ENCODE assay signal across 13 cellular contexts in genomic region chr20:2973574-2973973, GRCh38.
A peak's percentile ranks its signal among the peaks of the same experiment; 100 is the strongest.
DNase-seq lines count a peak whose midpoint lies in the region; ATAC-seq, FAIRE-seq and TF ChIP-seq lines count a peak whose summit lies in the region.
"Had no signal": no experiment of that assay in that cellular context is flagged by ENCODE, and none has a peak within 500 bp of the region (broad histone marks: within the 10 kb centered on the region; RNA-seq: fewer than 3 reads in every experiment).

No MANE protein-coding gene starts in this region.

- 0 out of 4 replicates have a peak, but pooled peaks cover 0 to 4% of the 10 kb centered on the region in 2 experiments for H3K79me2 ChIP-seq in H1 (ENCODE audit: control insufficient read depth in 1 of 2, insufficient read depth in 2 of 2, low read length in 2 of 2)
- H3K79me2 ChIP-seq in SK-N-SH (ENCODE audit: insufficient read depth) = no peaks in the 10 kb centered on the region

- CTCF ChIA-PET in A549 (lab: Yijun Ruan, JAX) = interaction anchor here (0.6 to 3.2 kb wide), 2 partner anchors 28 to 141 kb away, joined by 3 to 10 read pairs; no protein-coding TSS in a partner anchor
- CTCF ChIA-PET in H1 (lab: Charles Lee; ENCODE audit: partially characterized antibody) = interaction anchor here (0.7 to 2.7 kb wide), 4 partner anchors 27 to 107 kb away, joined by 3 to 10 read pairs (median 4); no protein-coding TSS in a partner anchor
- CTCF ChIA-PET in SK-N-SH (lab: Yijun Ruan, JAX) = interaction anchor here (1.3 kb wide), 1 partner anchor 28 kb away, joined by 4 read pairs; no protein-coding TSS in a partner anchor

- TF ChIP-seq EP300 in A549 (IDR thresholded peaks at IDR 0.05) = no peak
- TF ChIP-seq EP300 in H1 (IDR thresholded peaks at IDR 0.05; ENCODE audit: borderline replicate concordance in 1 of 2, low read depth in 2 of 2, low read length in 2 of 2) = no peak
- no peak for TF ChIP-seq EP300 in SK-N-SH (IDR thresholded peaks at IDR 0.05; ENCODE audit: borderline replicate concordance in 1 of 2, low read depth in 1 of 2, low read length in 1 of 2)

- H3K14ac ChIP-seq in H1 (ENCODE audit: insufficient read length) = no peak overlapping the region
- H3K14ac ChIP-seq in neuronal stem cell (ENCODE audit: low read length) = no peak overlapping the region

- H4K5ac ChIP-seq in H1 (ENCODE audit: insufficient read length, low read depth, low read length) = no peak overlapping the region

- H3K4me3 ChIP-seq in A549 = no peak overlapping the region
- no peak overlapping the region for H3K4me3 ChIP-seq in H1 (ENCODE audit: extremely low read depth in 1 of 4, insufficient read depth in 2 of 4, low read depth in 3 of 4, low read length in 4 of 4)
- no peak overlapping the region for H3K4me3 ChIP-seq in neuronal stem cell (ENCODE audit: low read length in 2 of 2)
- no peak overlapping the region for H3K4me3 ChIP-seq in SK-N-SH (ENCODE audit: low read depth in 2 of 2, low read length in 1 of 2)
- H3K4me3 ChIP-seq: GM12878, GM23248 had no signal

- H3K9me3 ChIP-seq in A549 (no peaks in the 10 kb centered on the region), H1 (ENCODE audit: insufficient read depth in 2 of 2, low read depth in 1 of 2, low read length in 1 of 2) (no peaks in the 10 kb centered on the region), neuronal stem cell (replicated peaks in 1 of 2; ENCODE audit: control insufficient read depth in 2 of 2, insufficient read depth in 1 of 2, low read depth in 1 of 2, low read length in 2 of 2) (peaks cover 0 to 5% of the 10 kb centered on the region in 2 donors), SK-N-SH (no peaks in the 10 kb centered on the region)

- WGBS in A549 (ENCODE audit: missing lambda C conversion rate) = 96% methylated on average over 3 of the region's 3 CpGs
- WGBS in H1 (ENCODE audit: extremely low coverage in 1 of 2, insufficient coverage in 1 of 2, insufficient read length in 1 of 2, insufficient replicate concordance in 2 of 2, low coverage in 1 of 2, low lambda C conversion rate in 2 of 2, missing lambda C conversion rate in 1 of 2), 2 experiments = 85% methylated on average over 3 of the region's 3 CpGs; no CpG with 5 or more reads in 1 of the 2 experiments
- WGBS in neuronal stem cell (ENCODE audit: extremely low coverage in 2 of 2, insufficient read length in 2 of 2, insufficient replicate concordance in 1 of 2), 2 donors = no CpG with 5 or more reads among the region's 3 CpGs
- WGBS in SK-N-SH (ENCODE audit: low lambda C conversion rate) = 96% methylated on average over 3 of the region's 3 CpGs

- H3K18ac ChIP-seq in H1 (ENCODE audit: extremely low read depth, low read length) (no peak overlapping the region), neuronal stem cell (ENCODE audit: low read length) (no peak overlapping the region)

- no peak for ATAC-seq in A549
- ATAC-seq: GM12878 had no signal

- TF ChIP-seq RAD21 in A549 (conservative IDR thresholded peaks at IDR 0.05 in 1 of 2, IDR thresholded peaks at IDR 0.05 in 1 of 2) (no peak), H1 (IDR thresholded peaks at IDR 0.05 in 1 of 2, conservative IDR thresholded peaks at IDR 0.05 in 1 of 2; ENCODE audit: low read depth in 2 of 2, low read length in 2 of 2) (no peak), SK-N-SH (IDR thresholded peaks at IDR 0.05; ENCODE audit: low read length) (no peak)

- TF ChIP-seq POLR2A in A549 (IDR thresholded peaks at IDR 0.05; ENCODE audit: low read length) = no peak
- TF ChIP-seq POLR2A in H1 (IDR thresholded peaks at IDR 0.05; ENCODE audit: control extremely low read depth in 1 of 2, low read depth in 2 of 2, low read length in 2 of 2) = no peak

- no peak for DNase-seq in A549 (ENCODE audit: low read depth in 1 of 2, low spot score in 1 of 2)
- DNase-seq in HuH-7 (ENCODE audit: low spot score) = peak; percentile 16
- peak in 1 of 2 experiments; percentile 40 for DNase-seq in H1 (ENCODE audit: low read depth in 1 of 2, low spot score in 2 of 2)
- DNase-seq in neuronal stem cell (ENCODE audit: low spot score) = no peak
- DNase-seq in C1 segment of cervical spinal cord (lab: John Stamatoyannopoulos, UW) = no peak
- no peak for DNase-seq in SK-N-SH
- DNase-seq in middle frontal gyrus (ENCODE audit: extremely low spot score, low spot score) = no peak
- DNase-seq: CD4-positive, alpha-beta memory T cell; DMS79; GM23248; H9 had no signal

- H3F3A ChIP-seq in SK-N-SH (replicated peaks; ENCODE audit: insufficient read depth) = no peaks in the 10 kb centered on the region

- H4K91ac ChIP-seq in H1 (replicated peaks; ENCODE audit: insufficient read length, low read length) (no peak overlapping the region), neuronal stem cell (ENCODE audit: low read depth, low read length, poor library complexity) (no peak overlapping the region)

- H2BK15ac ChIP-seq in H1 (ENCODE audit: low read length) = no peak overlapping the region
- H2BK15ac ChIP-seq in neuronal stem cell (ENCODE audit: low read length) = no peak overlapping the region

- POLR2A ChIA-PET in A549 (lab: Yijun Ruan, JAX) = no interaction called here
- POLR2A ChIA-PET in H1 (lab: Charles Lee; ENCODE audit: partially characterized antibody) = interaction anchor here (0.7 kb wide), 1 partner anchor 27 kb away, joined by 3 read pairs; no protein-coding TSS in a partner anchor
- POLR2A ChIA-PET in SK-N-SH (lab: Yijun Ruan, JAX) = no interaction called here

- H3K4ac ChIP-seq in H1 (replicated peaks; ENCODE audit: insufficient read length, low read depth, low read length) = no peak overlapping the region
- H3K4ac ChIP-seq in neuronal stem cell (ENCODE audit: low read length) = no peak overlapping the region

- no peak overlapping the region for H2BK12ac ChIP-seq in H1 (ENCODE audit: low read depth, low read length)
- H2BK12ac ChIP-seq in neuronal stem cell (ENCODE audit: low read length) = no peak overlapping the region

- H3K27me3 ChIP-seq in H1 (replicated peaks in 1 of 4; ENCODE audit: control insufficient read depth in 3 of 4, extremely low read depth in 1 of 4, insufficient read depth in 3 of 4, low read length in 3 of 4) (no peaks in the 10 kb centered on the region), neuronal stem cell (ENCODE audit: control insufficient read depth in 3 of 3, insufficient read depth in 3 of 3, low read depth in 1 of 3, low read length in 3 of 3) (no peaks in the 10 kb centered on the region), SK-N-SH (ENCODE audit: insufficient read depth) (no peaks in the 10 kb centered on the region)

- H3K27ac ChIP-seq in A549 (no peak overlapping the region), H1 (ENCODE audit: low read depth, low read length) (no peak overlapping the region), neuronal stem cell (replicated peaks; ENCODE audit: low read length) (peak overlapping the region; percentile 5), SK-N-SH (ENCODE audit: low read depth in 2 of 2, low read length in 1 of 2) (no peak overlapping the region)
- H3K27ac ChIP-seq: C4-2B, GM23248 had no signal

- H3K23ac ChIP-seq in H1 (ENCODE audit: insufficient read length) (no peak overlapping the region), neuronal stem cell (ENCODE audit: low read depth, low read length, poor library complexity) (no peak overlapping the region)

- H3K36me3 ChIP-seq in H1 (ENCODE audit: control insufficient read depth in 2 of 4, insufficient read depth in 4 of 4, low read length in 3 of 4) = no peaks in the 10 kb centered on the region; a peak in 1 of 8 replicates
- H3K36me3 ChIP-seq in neuronal stem cell (replicated peaks in 1 of 2; ENCODE audit: control insufficient read depth in 2 of 2, insufficient read depth in 2 of 2, low read length in 2 of 2) = peaks cover 1 to 55% of the 10 kb centered on the region in 2 donors
- no peaks in the 10 kb centered on the region for H3K36me3 ChIP-seq in SK-N-SH (replicated peaks in 1 of 2; ENCODE audit: control insufficient read depth in 1 of 2, insufficient read depth in 2 of 2, low read length in 1 of 2)

- H2BK120ac ChIP-seq in H1 (replicated peaks; ENCODE audit: low read depth, low read length) = no peak overlapping the region
- H2BK120ac ChIP-seq in neuronal stem cell (ENCODE audit: low read depth, low read length) = no peak overlapping the region

- no peak overlapping the region for H2AK5ac ChIP-seq in H1 (ENCODE audit: low read depth, low read length)
- H2AK5ac ChIP-seq in neuronal stem cell (ENCODE audit: low read depth, low read length) = no peak overlapping the region

- no peak overlapping the region for H3K4me2 ChIP-seq in A549
- H3K4me2 ChIP-seq in H1 (ENCODE audit: insufficient read depth in 1 of 2, low read depth in 2 of 2, low read length in 2 of 2) = no peak overlapping the region
- H3K4me2 ChIP-seq in neuronal stem cell (ENCODE audit: insufficient read depth, low read length, poor library complexity, severe bottlenecking) = no peak overlapping the region
- H3K4me2 ChIP-seq in SK-N-SH = no peak overlapping the region

- H3K4me1 ChIP-seq in A549 (0 out of 3 replicates have a peak, but pooled peaks cover 5% of the 10 kb centered on the region), H1 (replicated peaks in 1 of 4; ENCODE audit: control insufficient read depth in 3 of 4, insufficient read depth in 4 of 4, low read length in 3 of 4) (peaks cover 0 to 1% (median 0%) of the 10 kb centered on the region in 4 experiments; a peak in 2 of 7 replicates), neuronal stem cell (ENCODE audit: control insufficient read depth in 2 of 2, insufficient read depth in 1 of 2, low read depth in 1 of 2, low read length in 2 of 2) (no peaks in the 10 kb centered on the region), SK-N-SH (ENCODE audit: control insufficient read depth in 1 of 2, insufficient read depth in 2 of 2, low read depth in 1 of 2, low read length in 1 of 2) (no peaks in the 10 kb centered on the region)

- FAIRE-seq in A549 (lab: Jason Lieb, UNC) (peak; percentile 32), H1 (lab: Jason Lieb, UNC) (no peak)
- FAIRE-seq: GM12878 had no signal

- H3K9ac ChIP-seq in H1 (replicated peaks in 1 of 4; ENCODE audit: extremely low read depth in 1 of 4, low read depth in 3 of 4, low read length in 3 of 4) (no peak overlapping the region), neuronal stem cell (ENCODE audit: low read depth, low read length, poor library complexity) (no peak overlapping the region), SK-N-SH (no peak overlapping the region)
- H3K9ac ChIP-seq: GM23248 had no signal

- no peaks in the 10 kb centered on the region for H3K9me2 ChIP-seq in SK-N-SH

- no peaks in the 10 kb centered on the region for H3K23me2 ChIP-seq in H1 (ENCODE audit: low read depth, low read length)

- TF ChIP-seq CTCF in A549 (IDR thresholded peaks at IDR 0.05) (no peak), H1 (IDR thresholded peaks at IDR 0.05; ENCODE audit: control extremely low read depth in 1 of 3, insufficient read depth in 1 of 3, low read depth in 1 of 3, low read length in 3 of 3) (no peak), SK-N-SH (IDR thresholded peaks at IDR 0.05) (no peak)

- no peak overlapping the region for H4K8ac ChIP-seq in H1 (ENCODE audit: extremely low read depth, insufficient read depth, low read length)
- no peak overlapping the region for H4K8ac ChIP-seq in neuronal stem cell (ENCODE audit: low read depth, low read length)

- H2AFZ ChIP-seq in H1 (ENCODE audit: low read length) (no peak overlapping the region), neuronal stem cell (ENCODE audit: low read length) (no peak overlapping the region), SK-N-SH (ENCODE audit: low read depth) (no peak overlapping the region)
- H2AFZ ChIP-seq: GM23248 had no signal

- no peak overlapping the region for H2BK5ac ChIP-seq in H1 (ENCODE audit: low read depth, low read length)
- H2BK5ac ChIP-seq in neuronal stem cell (ENCODE audit: low read length) = no peak overlapping the region

- H3K79me1 ChIP-seq in H1 (ENCODE audit: low read depth, low read length) (no peaks in the 10 kb centered on the region), neuronal stem cell (ENCODE audit: low read depth, low read length) (no peaks in the 10 kb centered on the region)

- H4K20me1 ChIP-seq in H1 (replicated peaks in 1 of 2; ENCODE audit: control insufficient read depth in 1 of 2, insufficient read depth in 2 of 2, low read length in 2 of 2) (no peaks in the 10 kb centered on the region), SK-N-SH (ENCODE audit: insufficient read depth) (no peaks in the 10 kb centered on the region)

- H2BK20ac ChIP-seq in H1 (ENCODE audit: low read length) = no peak overlapping the region

- no peak overlapping the region for H3K56ac ChIP-seq in H1 (replicated peaks; ENCODE audit: insufficient read length, low read depth, low read length)

Comparison
In these comparisons a context has a peak if more than half of its experiments do, and no peak if none do; other contexts are left out.
1. Of the 18 proteins assayed by ChIP-seq in both H1 and A549: peak only in H1: USF2; only in A549: none; in both: none; in neither: 17.